In the genomic region with DNA sequence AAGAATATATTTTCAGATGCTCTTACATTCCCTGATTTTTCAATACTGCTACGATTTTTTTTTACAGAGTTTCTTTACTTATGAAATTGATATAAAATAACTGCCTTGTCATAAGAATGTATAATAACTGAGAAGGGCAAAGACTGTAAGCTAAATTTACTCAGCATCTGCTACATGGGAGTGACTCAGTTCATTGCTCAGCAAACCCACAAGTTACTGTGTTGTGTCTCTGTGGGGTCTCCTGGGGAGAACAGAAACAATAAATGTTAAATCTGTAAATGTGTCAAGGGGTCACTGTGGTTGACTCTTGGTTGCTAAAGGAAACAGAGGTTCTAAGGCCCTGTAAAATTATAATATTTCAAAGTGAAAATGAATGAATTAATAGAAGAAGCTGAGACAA, we compare ENCODE assay signal across 9 cellular contexts.
DNase-seq lines count a peak whose midpoint lies in the region; ATAC-seq and TF ChIP-seq lines count a peak whose summit lies in the region.
"Had no signal": no experiment of that assay in that cellular context is flagged by ENCODE, and none has a peak within 500 bp of the region (broad histone marks: within the 10 kb centered on the region; RNA-seq: fewer than 3 reads in every experiment).

No MANE protein-coding gene starts in this region.

- no peaks in the 10 kb centered on the region for H3K9me3 ChIP-seq in effector memory CD4-positive, alpha-beta T cell (ENCODE audit: control insufficient read depth, low read length)
- H3K9me3 ChIP-seq: sigmoid colon had no signal

- TF ChIP-seq CTCF in GM06990 (IDR thresholded peaks at IDR 0.05; ENCODE audit: insufficient read depth, low read length, poor library complexity, severe bottlenecking) (no peak), foreskin fibroblast (IDR thresholded peaks at IDR 0.05; ENCODE audit: low read depth, low read length) (no peak)

- H3K27ac ChIP-seq in effector memory CD4-positive, alpha-beta T cell (ENCODE audit: insufficient read depth, low read length, poor library complexity, severe bottlenecking), result no peak overlapping the region
- H3K27ac ChIP-seq: sigmoid colon had no signal

- H3K4me3 ChIP-seq in GM06990 (replicated peaks; ENCODE audit: low read depth, low read length), result no peak overlapping the region
- no peak overlapping the region for H3K4me3 ChIP-seq in foreskin fibroblast (ENCODE audit: low read depth in 1 of 2, low read length in 2 of 2)
- H3K4me3 ChIP-seq in effector memory CD4-positive, alpha-beta T cell (ENCODE audit: insufficient read depth, low read depth, low read length, poor library complexity, severe bottlenecking), result no peak overlapping the region
- H3K4me3 ChIP-seq: sigmoid colon had no signal

- DNase-seq in GM06990 (ENCODE audit: extremely low read depth, insufficient read length), result peak; percentile 40
- DNase-seq in LHCN-M2 (ENCODE audit: low read depth), result peak; percentile 92
- DNase-seq in foreskin fibroblast, result peak; percentile 36 to 54
- no peak for DNase-seq in globus pallidus (ENCODE audit: low spot score)
- DNase-seq in NCI-H2196 (lab: John Stamatoyannopoulos, UW; ENCODE audit: unreplicated experiment), result no peak
- no peak for DNase-seq in effector memory CD4-positive, alpha-beta T cell
- DNase-seq in stimulated activated CD4-positive, alpha-beta T cell treated with anti-CD3 and anti-CD28 coated beads, Interleukin-1b, Interleukin-23, amount 100 ng/mL, for 48 hours, result no peak
- DNase-seq: sigmoid colon had no signal

- no peaks in the 10 kb centered on the region for H3K27me3 ChIP-seq in GM06990 (replicated peaks; ENCODE audit: control insufficient read depth, insufficient read depth, low read length)
- H3K27me3 ChIP-seq in effector memory CD4-positive, alpha-beta T cell (replicated peaks; ENCODE audit: control insufficient read depth, insufficient read depth, low read length, poor library complexity, severe bottlenecking), result no peaks in the 10 kb centered on the region
- H3K27me3 ChIP-seq: sigmoid colon had no signal

- H3K36me3 ChIP-seq in GM06990 (ENCODE audit: control insufficient read depth, insufficient read depth, low read length), result no peaks in the 10 kb centered on the region
- H3K36me3 ChIP-seq in effector memory CD4-positive, alpha-beta T cell (ENCODE audit: control insufficient read depth, insufficient read depth, low read length), result no peaks in the 10 kb centered on the region
- H3K36me3 ChIP-seq: sigmoid colon had no signal

- ATAC-seq in GM21619 (IDR thresholded peaks at IDR 0.05; ENCODE audit: unreplicated experiment), result peak; percentile 85

- no peaks in the 10 kb centered on the region for H3K4me1 ChIP-seq in effector memory CD4-positive, alpha-beta T cell (ENCODE audit: control insufficient read depth, insufficient read depth, low read length, poor library complexity, severe bottlenecking)
- H3K4me1 ChIP-seq: sigmoid colon had no signal

Comparison
In these comparisons a context has a peak if more than half of its experiments do, and no peak if none do; other contexts are left out.
1. DNase-seq: peak in GM06990 (single experiment), LHCN-M2 (single experiment) and foreskin fibroblast (2 of 2); none in globus pallidus (single experiment), NCI-H2196 (single experiment), effector memory CD4-positive, alpha-beta T cell (0 of 3) and stimulated activated CD4-positive, alpha-beta T cell treated with anti-CD3 and anti-CD28 coated beads, Interleukin-1b, Interleukin-23, amount 100 ng/mL, for 48 hours (single experiment).